ENCODE assay signal across 1 cellular context in genomic region chr17:76581515-76581914, GRCh38.
TF ChIP-seq lines count a peak whose summit lies in the region.

No MANE protein-coding gene starts in this region.

TF ChIP-seq in GM12878, 131 proteins besides CTCF, POLR2A, EP300 and RAD21:
- TF ChIP-seq NFXL1 (IDR thresholded peaks at IDR 0.05; ENCODE audit: borderline replicate concordance) (no peak), CBX5 (IDR thresholded peaks at IDR 0.05; ENCODE audit: low read depth) (no peak), USF1 (IDR thresholded peaks at IDR 0.05; ENCODE audit: borderline replicate concordance, extremely low read length, insufficient read depth, low read depth, low read length) (no peak), ZSCAN29 (IDR thresholded peaks at IDR 0.05) (no peak), IKZF1 (conservative IDR thresholded peaks at IDR 0.05) (no peak), IRF3 (IDR thresholded peaks at IDR 0.05) (no peak), RB1 (IDR thresholded peaks at IDR 0.05; ENCODE audit: borderline replicate concordance) (no peak), KLF5 (IDR thresholded peaks at IDR 0.05; ENCODE audit: partially characterized antibody) (no peak), BACH1 (IDR thresholded peaks at IDR 0.05; ENCODE audit: borderline replicate concordance) (no peak), NRF1 (conservative IDR thresholded peaks at IDR 0.05; ENCODE audit: low read depth, low read length) (no peak), HDAC2 (IDR thresholded peaks at IDR 0.05) (no peak), JUNB (IDR thresholded peaks at IDR 0.05) (no peak), SRF (IDR thresholded peaks at IDR 0.05; ENCODE audit: low read depth in 2 of 2, low read length in 2 of 2) (no peak), JUND (IDR thresholded peaks at IDR 0.05; ENCODE audit: low read depth, low read length) (no peak)
- TF ChIP-seq, protein P1, sequence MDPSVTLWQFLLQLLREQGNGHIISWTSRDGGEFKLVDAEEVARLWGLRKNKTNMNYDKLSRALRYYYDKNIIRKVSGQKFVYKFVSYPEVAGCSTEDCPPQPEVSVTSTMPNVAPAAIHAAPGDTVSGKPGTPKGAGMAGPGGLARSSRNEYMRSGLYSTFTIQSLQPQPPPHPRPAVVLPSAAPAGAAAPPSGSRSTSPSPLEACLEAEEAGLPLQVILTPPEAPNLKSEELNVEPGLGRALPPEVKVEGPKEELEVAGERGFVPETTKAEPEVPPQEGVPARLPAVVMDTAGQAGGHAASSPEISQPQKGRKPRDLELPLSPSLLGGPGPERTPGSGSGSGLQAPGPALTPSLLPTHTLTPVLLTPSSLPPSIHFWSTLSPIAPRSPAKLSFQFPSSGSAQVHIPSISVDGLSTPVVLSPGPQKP (IDR thresholded peaks at IDR 0.05; ENCODE audit: low read depth, low read length): no peak
- TF ChIP-seq, protein P2, sequence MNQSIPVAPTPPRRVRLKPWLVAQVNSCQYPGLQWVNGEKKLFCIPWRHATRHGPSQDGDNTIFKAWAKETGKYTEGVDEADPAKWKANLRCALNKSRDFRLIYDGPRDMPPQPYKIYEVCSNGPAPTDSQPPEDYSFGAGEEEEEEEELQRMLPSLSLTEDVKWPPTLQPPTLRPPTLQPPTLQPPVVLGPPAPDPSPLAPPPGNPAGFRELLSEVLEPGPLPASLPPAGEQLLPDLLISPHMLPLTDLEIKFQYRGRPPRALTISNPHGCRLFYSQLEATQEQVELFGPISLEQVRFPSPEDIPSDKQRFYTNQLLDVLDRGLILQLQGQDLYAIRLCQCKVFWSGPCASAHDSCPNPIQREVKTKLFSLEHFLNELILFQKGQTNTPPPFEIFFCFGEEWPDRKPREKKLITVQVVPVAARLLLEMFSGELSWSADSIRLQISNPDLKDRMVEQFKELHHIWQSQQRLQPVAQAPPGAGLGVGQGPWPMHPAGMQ (IDR thresholded peaks at IDR 0.05; ENCODE audit: borderline replicate concordance): no peak
